ENCODE assay signal across 16 cellular contexts in genomic region chr1:243443557-243443956, GRCh38.
"Had no signal": no experiment of that assay in that cellular context is flagged by ENCODE, and none has a peak within 500 bp of the region (broad histone marks: within the 10 kb centered on the region; RNA-seq: fewer than 3 reads in every experiment).

No MANE protein-coding gene starts in this region.

- H3K9me3 ChIP-seq: pancreas, stomach had no signal

- DNase-seq: activated CD4-positive, alpha-beta T cell treated with anti-CD3 and anti-CD28 coated beads, Interleukin-2, amount 10 ng/mL, durations not matched to agents 24 days and 14 days; activated CD4-positive, CD25-positive, alpha-beta regulatory T cell; activated CD8-positive, alpha-beta memory T cell treated with anti-CD3 and anti-CD28 coated beads, Interleukin-2, amount 50 U/mL, for 48 hours; activated CD8-positive, alpha-beta T cell treated with anti-CD3 and anti-CD28 coated beads, Interleukin-2, amount 10 ng/mL, durations not matched to agents 7 days and 5 days; activated gamma-delta T cell treated with Interleukin-2 at 50 U/mL for 16 hours; amniotic stem cell; caudate nucleus; effector CD8-positive, alpha-beta T cell; foreskin fibroblast; left colon; mammary epithelial cell; naive thymus-derived CD4-positive, alpha-beta T cell; pancreas; stimulated activated CD4-positive, alpha-beta T cell treated with anti-CD3 and anti-CD28 coated beads, Interleukin-2, amount 100 ng/mL, for 24 hours; stomach; T-helper 17 cell had no signal

- ATAC-seq: activated CD8-positive, alpha-beta T cell treated with anti-CD3 and anti-CD28 coated beads, Interleukin-2, amount 10 ng/mL, durations not matched to agents 7 days and 5 days; left colon; naive thymus-derived CD4-positive, alpha-beta T cell; pancreas; T-helper 17 cell had no signal

- H3K27me3 ChIP-seq: pancreas, stomach had no signal

- H3K36me3 ChIP-seq: pancreas, stomach had no signal

- H3K4me1 ChIP-seq: pancreas had no signal

- H3K4me3 ChIP-seq: pancreas, stomach had no signal

- H3K27ac ChIP-seq: pancreas, stomach had no signal
